14 cellular contexts compared by ENCODE assay signal in the genomic region with DNA sequence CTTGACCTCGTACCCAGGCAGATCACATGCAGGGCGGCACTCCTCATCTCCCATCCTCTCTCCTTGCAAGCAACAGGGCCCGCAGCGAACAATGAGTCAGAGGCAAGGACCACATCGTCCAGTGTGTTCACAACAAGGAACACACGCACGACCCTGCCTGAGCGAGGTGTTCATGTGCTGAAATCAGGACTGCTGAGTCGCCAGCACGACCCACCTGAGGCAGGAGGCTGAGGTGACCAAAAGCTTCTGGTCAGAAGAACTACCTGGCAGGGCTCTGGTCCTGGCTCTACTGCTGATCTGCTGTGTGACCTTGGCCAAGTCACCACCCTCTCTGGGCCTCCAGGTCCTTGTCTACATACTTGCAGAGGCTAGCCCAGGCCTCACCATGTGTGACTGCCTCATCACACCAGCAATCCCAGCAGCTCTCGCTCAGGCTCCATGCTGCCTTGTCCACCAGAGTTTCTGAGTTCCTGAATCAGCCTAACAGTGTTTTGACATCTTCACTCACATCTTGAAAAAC.
DNase-seq lines count a peak whose midpoint lies in the region; ATAC-seq, FAIRE-seq and TF ChIP-seq lines count a peak whose summit lies in the region.
"Had no signal": no experiment of that assay in that cellular context is flagged by ENCODE, and none has a peak within 500 bp of the region (broad histone marks: within the 10 kb centered on the region; RNA-seq: fewer than 3 reads in every experiment).

No MANE protein-coding gene starts in this region.

- ATAC-seq in K562 (no peak), heart right ventricle (no peak), GM18520 (IDR thresholded peaks at IDR 0.05; ENCODE audit: unreplicated experiment) (no peak)
- ATAC-seq: foreskin keratinocyte, left lung, right cardiac atrium, Right ventricle myocardium inferior had no signal

- H3K9me1 ChIP-seq in K562 (ENCODE audit: control insufficient read depth, insufficient read depth, low read length), result peaks cover 9% of the 10 kb centered on the region

- peaks cover 90% of the 10 kb centered on the region for H3K79me2 ChIP-seq in K562 (ENCODE audit: control insufficient read depth, insufficient read depth, low read length)
- peaks cover 62% of the 10 kb centered on the region for H3K79me2 ChIP-seq in smooth muscle cell (ENCODE audit: low read depth)

- TF ChIP-seq RAD21 in K562 (CRISPR knock-in tag; conservative IDR thresholded peaks at IDR 0.05 in 1 of 2, IDR thresholded peaks at IDR 0.05 in 1 of 2), result no peak

- POLR2A ChIA-PET in K562 (lab: Yijun Ruan, JAX), result interaction anchor here (1.1 to 1.4 kb wide), 2 partner anchors 9 to 76 kb away, joined by 3 read pairs; no protein-coding TSS in a partner anchor
- POLR2A ChIA-PET in activated CD4-positive, alpha-beta memory T cell treated with anti-CD3 and anti-CD28 coated beads, Interleukin-2, amount 10 ng/mL, durations not matched to agents 7 days and 5 days (lab: Charles Lee), result no interaction called here

- CTCF ChIA-PET in K562 (lab: Yijun Ruan, JAX; ENCODE audit: low intra/inter-chr PET ratio), result no interaction called here
- CTCF ChIA-PET in activated CD4-positive, alpha-beta memory T cell treated with anti-CD3 and anti-CD28 coated beads, Interleukin-2, amount 10 ng/mL, durations not matched to agents 7 days and 5 days (lab: Charles Lee), result no interaction called here

- no peak overlapping the region for H3K27ac Mint-ChIP-seq in activated CD4-positive, alpha-beta memory T cell treated with anti-CD3 and anti-CD28 coated beads, Interleukin-2, amount 10 ng/mL, durations not matched to agents 7 days and 5 days

- H3K4me3 ChIP-seq in K562 (no peak overlapping the region), smooth muscle cell (no peak overlapping the region), heart right ventricle (no peak overlapping the region)
- H3K4me3 ChIP-seq: left lung had no signal

- in situ Hi-C loops in K562 (cut with MboI), result no loop called here

- peak; percentile 48 for FAIRE-seq in K562 (lab: Jason Lieb, UNC)

- H3K9me3 Mint-ChIP-seq in activated CD4-positive, alpha-beta memory T cell treated with anti-CD3 and anti-CD28 coated beads, Interleukin-2, amount 10 ng/mL, durations not matched to agents 7 days and 5 days, result no peaks in the 10 kb centered on the region

- TF ChIP-seq CTCF in K562 (IDR thresholded peaks at IDR 0.05 in 2 of 3, conservative IDR thresholded peaks at IDR 0.05 in 1 of 3; ENCODE audit: insufficient read depth in 2 of 3, low read depth in 1 of 3, low read length in 3 of 3), result no peak
- no peak for TF ChIP-seq CTCF in smooth muscle cell (IDR thresholded peaks at IDR 0.05; ENCODE audit: borderline replicate concordance, insufficient read depth, poor library complexity, severe bottlenecking)
- no peak for TF ChIP-seq CTCF in heart right ventricle (IDR thresholded peaks at IDR 0.05)

- BruUV-seq in K562 (replicated peaks; lab: Mats Ljungman, UMichigan), result no TSS peak

- DNase-seq in HCEC 1CT (peak; percentile 22), K562 (ENCODE audit: extremely low read depth in 1 of 4, low spot score in 3 of 4) (no peak), islet precursor cell (peak; percentile 78), smooth muscle cell (lab: John Stamatoyannopoulos, UW; ENCODE audit: unreplicated experiment) (no peak), heart right ventricle (no peak), foreskin melanocyte (no peak)
- DNase-seq in activated CD4-positive, alpha-beta memory T cell treated with anti-CD3 and anti-CD28 coated beads, Interleukin-2, amount 10 ng/mL, durations not matched to agents 7 days and 5 days, result no peak
- DNase-seq: foreskin keratinocyte, left lung, NCI-H446, right cardiac atrium had no signal

- H3K4me2 ChIP-seq in K562 (ENCODE audit: insufficient read depth, low read length), result no peak overlapping the region
- H3K4me2 ChIP-seq in smooth muscle cell, result peak overlapping the region; percentile 70

- peaks cover 15% of the 10 kb centered on the region for H3F3A ChIP-seq in smooth muscle cell (ENCODE audit: low read depth)

- H3K9me3 ChIP-seq in K562 (replicated peaks; ENCODE audit: control insufficient read depth, insufficient read depth, low read depth, low read length) (no peaks in the 10 kb centered on the region), smooth muscle cell (replicated peaks; ENCODE audit: low read depth) (no peaks in the 10 kb centered on the region), heart right ventricle (no peaks in the 10 kb centered on the region)
- H3K9me3 ChIP-seq: left lung had no signal

- H3K27me3 Mint-ChIP-seq in activated CD4-positive, alpha-beta memory T cell treated with anti-CD3 and anti-CD28 coated beads, Interleukin-2, amount 10 ng/mL, durations not matched to agents 7 days and 5 days, result no peaks in the 10 kb centered on the region

- WGBS in K562 (ENCODE audit: insufficient coverage, low coverage, missing lambda C conversion rate), result 77% methylated on average over 11 of the region's 11 CpGs
- 58% methylated on average over 11 of the region's 11 CpGs for WGBS in smooth muscle cell (ENCODE audit: low lambda C conversion rate)
- 75 to 82% methylated on average over 11 of the region's 11 CpGs for WGBS in heart right ventricle, 2 donors

- H3K9ac ChIP-seq in K562 (ENCODE audit: insufficient read depth in 1 of 2, low read depth in 2 of 2, low read length in 2 of 2) (peak overlapping the region in 1 of 2 experiments; percentile 41; a peak in 2 of 4 replicates), smooth muscle cell (ENCODE audit: low read depth) (no peak overlapping the region)

- no peak overlapping the region for H3K4me3 Mint-ChIP-seq in activated CD4-positive, alpha-beta memory T cell treated with anti-CD3 and anti-CD28 coated beads, Interleukin-2, amount 10 ng/mL, durations not matched to agents 7 days and 5 days

- TF ChIP-seq POLR2A in K562 (conservative IDR thresholded peaks at IDR 0.05), result no peak

- no peak for TF ChIP-seq EP300 in K562 (IDR thresholded peaks at IDR 0.05; ENCODE audit: low read length)

- H3K27me3 ChIP-seq in K562 (ENCODE audit: control insufficient read depth in 2 of 2, insufficient read depth in 2 of 2, low read length in 2 of 2) (no peaks in the 10 kb centered on the region), smooth muscle cell (ENCODE audit: low read depth) (no peaks in the 10 kb centered on the region), heart right ventricle (no peaks in the 10 kb centered on the region)
- H3K27me3 ChIP-seq: foreskin keratinocyte, left lung had no signal

- no peaks in the 10 kb centered on the region for H3K36me3 Mint-ChIP-seq in activated CD4-positive, alpha-beta memory T cell treated with anti-CD3 and anti-CD28 coated beads, Interleukin-2, amount 10 ng/mL, durations not matched to agents 7 days and 5 days (ENCODE audit: low read depth)

- H3K4me1 Mint-ChIP-seq in activated CD4-positive, alpha-beta memory T cell treated with anti-CD3 and anti-CD28 coated beads, Interleukin-2, amount 10 ng/mL, durations not matched to agents 7 days and 5 days, result peaks cover 3% of the 10 kb centered on the region

- H2AFZ ChIP-seq in K562 (ENCODE audit: low read depth, low read length) (no peak overlapping the region), smooth muscle cell (ENCODE audit: low read depth) (no peak overlapping the region)

- peaks cover 14 to 29% of the 10 kb centered on the region in 2 experiments; a peak in 4 of 5 replicates for H3K4me1 ChIP-seq in K562 (replicated peaks in 1 of 2; ENCODE audit: control insufficient read depth in 2 of 2, insufficient read depth in 2 of 2, low read length in 2 of 2)
- peaks cover 85% of the 10 kb centered on the region for H3K4me1 ChIP-seq in smooth muscle cell (ENCODE audit: low read depth)
- peaks cover 47 to 100% (median 93%) of the 10 kb centered on the region in 9 donors for H3K4me1 ChIP-seq in heart right ventricle

- H3K36me3 ChIP-seq in K562 (ENCODE audit: control insufficient read depth, insufficient read depth, low read length) (peaks cover 11% of the 10 kb centered on the region; the same call in 2 of the 3 replicates), smooth muscle cell (ENCODE audit: low read depth) (no peaks in the 10 kb centered on the region), heart right ventricle (no peaks in the 10 kb centered on the region)
- H3K36me3 ChIP-seq: left lung had no signal

- no peak overlapping the region for H3K27ac ChIP-seq in K562 (ENCODE audit: extremely low read depth, low read depth, low read length)
- H3K27ac ChIP-seq in smooth muscle cell (ENCODE audit: low read depth), result peak overlapping the region; percentile 57
- peak overlapping the region in 1 of 10 donors; percentile 39 for H3K27ac ChIP-seq in heart right ventricle
- H3K27ac ChIP-seq: C4-2B, foreskin keratinocyte, left lung had no signal

- peaks cover 83% of the 10 kb centered on the region for H4K20me1 ChIP-seq in K562 (replicated peaks; ENCODE audit: control insufficient read depth, insufficient read depth, low read length)
- peaks cover 92% of the 10 kb centered on the region for H4K20me1 ChIP-seq in smooth muscle cell (ENCODE audit: low read depth)

- intact Hi-C loops in K562 (cut with micrococcal nuclease) (no loop called here), heart right ventricle (cut with DNase I) (loop anchor here in 1 of 10 donors (10.0 kb wide), 1 partner anchor 77 kb away; the partner anchor contains the start of gene SSBP3)

TF ChIP-seq in K562, 482 proteins besides CTCF, POLR2A, EP300 and RAD21 (continues in another document):
- no peak for TF ChIP-seq ETV5 (CRISPR knock-in tag; IDR thresholded peaks at IDR 0.05; ENCODE audit: low read depth)
- no peak for TF ChIP-seq ZNF644 (tag; IDR thresholded peaks at IDR 0.05; ENCODE audit: low read depth)
- peak; percentile 94 for TF ChIP-seq RBM25 (IDR thresholded peaks at IDR 0.05; ENCODE audit: low read depth, low read length, severe bottlenecking)
- peak in 1 of 2 experiments; percentile 79; a peak in 2 of 4 replicates for TF ChIP-seq RCOR1 (IDR thresholded peaks at IDR 0.05; ENCODE audit: borderline replicate concordance in 1 of 2, low read depth in 2 of 2, low read length in 2 of 2)
- no peak for TF ChIP-seq FOXJ2 (tag; IDR thresholded peaks at IDR 0.05)
- TF ChIP-seq BCOR (IDR thresholded peaks at IDR 0.05), result peak; percentile 91
- TF ChIP-seq ZNF785 (CRISPR knock-in tag; IDR thresholded peaks at IDR 0.05), result no peak
- TF ChIP-seq ZNF79 (CRISPR knock-in tag; IDR thresholded peaks at IDR 0.05; ENCODE audit: low read depth), result no peak
- TF ChIP-seq KDM1A (IDR thresholded peaks at IDR 0.05), result peak; percentile 70 to 83
- no peak for TF ChIP-seq EWSR1 (IDR thresholded peaks at IDR 0.05; ENCODE audit: borderline replicate concordance, low read depth, partially characterized antibody)
- TF ChIP-seq ZNF121 (CRISPR knock-in tag; conservative IDR thresholded peaks at IDR 0.05), result no peak
- 0 out of 4 replicates have a peak, but pooled peaks of 1 of the 2 experiments have one; percentile 28 for TF ChIP-seq FOXA3 (CRISPR knock-in tag; conservative IDR thresholded peaks at IDR 0.05 in 1 of 2, IDR thresholded peaks at IDR 0.05 in 1 of 2)
- TF ChIP-seq NFE2 (IDR thresholded peaks at IDR 0.05; ENCODE audit: low read depth), result peak; percentile 16; the same call in 1 of the 2 replicates
- no peak for TF ChIP-seq NFE2L1 (tag; IDR thresholded peaks at IDR 0.05; ENCODE audit: borderline replicate concordance, low read depth)
- TF ChIP-seq ZNF140 (CRISPR knock-in tag; IDR thresholded peaks at IDR 0.05), result no peak

Comparison
In these comparisons a context has a peak if more than half of its experiments do, and no peak if none do; other contexts are left out.
1. DNase-seq: peak in HCEC 1CT (single experiment) and islet precursor cell (single experiment); none in K562 (0 of 4), smooth muscle cell (single experiment), heart right ventricle (0 of 2), foreskin melanocyte (single experiment) and activated CD4-positive, alpha-beta memory T cell treated with anti-CD3 and anti-CD28 coated beads, Interleukin-2, amount 10 ng/mL, durations not matched to agents 7 days and 5 days (single experiment).